In genomic region chr12:25332143-25332542, GRCh38 we compare ENCODE assay signal across 11 cellular contexts.
DNase-seq lines count a peak whose midpoint lies in the region; ATAC-seq, FAIRE-seq and TF ChIP-seq lines count a peak whose summit lies in the region.
"Had no signal": no experiment of that assay in that cellular context is flagged by ENCODE, and none has a peak within 500 bp of the region (broad histone marks: within the 10 kb centered on the region; RNA-seq: fewer than 3 reads in every experiment).

No MANE protein-coding gene starts in this region.

- H3K9me3 ChIP-seq in K562 (replicated peaks; ENCODE audit: control insufficient read depth, insufficient read depth, low read depth, low read length) = no peaks in the 10 kb centered on the region

- H3K9me1 ChIP-seq in K562 (ENCODE audit: control insufficient read depth, insufficient read depth, low read length) = no peaks in the 10 kb centered on the region

- in situ Hi-C loops in K562 (cut with MboI) = no loop called here

- H3K4me3 ChIP-seq in K562 = no peak overlapping the region
- H3K4me3 ChIP-seq: GM23248 had no signal

- no peak for TF ChIP-seq RAD21 in K562 (CRISPR knock-in tag; conservative IDR thresholded peaks at IDR 0.05 in 1 of 2, IDR thresholded peaks at IDR 0.05 in 1 of 2)

- intact Hi-C loops in K562 (cut with micrococcal nuclease) = no loop called here

- no peaks in the 10 kb centered on the region for H4K20me1 ChIP-seq in K562 (replicated peaks; ENCODE audit: control insufficient read depth, insufficient read depth, low read length)

- no TSS peak for BruUV-seq in K562 (replicated peaks; lab: Mats Ljungman, UMichigan)

- no peak overlapping the region for H3K4me2 ChIP-seq in K562 (ENCODE audit: insufficient read depth, low read length)

- TF ChIP-seq CTCF in K562 (IDR thresholded peaks at IDR 0.05 in 2 of 3, conservative IDR thresholded peaks at IDR 0.05 in 1 of 3; ENCODE audit: insufficient read depth in 2 of 3, low read depth in 1 of 3, low read length in 3 of 3) = no peak

- no peak overlapping the region for H3K9ac ChIP-seq in K562 (ENCODE audit: insufficient read depth in 1 of 2, low read depth in 2 of 2, low read length in 2 of 2)
- H3K9ac ChIP-seq: GM23248 had no signal

- no peaks in the 10 kb centered on the region; a peak in 1 of 5 replicates for H3K27me3 ChIP-seq in K562 (ENCODE audit: control insufficient read depth in 2 of 2, insufficient read depth in 2 of 2, low read length in 2 of 2)

- TF ChIP-seq POLR2A in K562 (conservative IDR thresholded peaks at IDR 0.05) = no peak

- H3K4me1 ChIP-seq in K562 (replicated peaks in 1 of 2; ENCODE audit: control insufficient read depth in 2 of 2, insufficient read depth in 2 of 2, low read length in 2 of 2) = peaks cover 0 to 3% of the 10 kb centered on the region in 2 experiments; a peak in 1 of 5 replicates

- WGBS in K562 (ENCODE audit: insufficient coverage, low coverage, missing lambda C conversion rate) = 0% methylated on average over 3 of the region's 3 CpGs

- no peaks in the 10 kb centered on the region for H3K79me2 ChIP-seq in K562 (ENCODE audit: control insufficient read depth, insufficient read depth, low read length)

- ATAC-seq in GM19023 (IDR thresholded peaks at IDR 0.05; ENCODE audit: unreplicated experiment) (peak; percentile 83), GM21529 (IDR thresholded peaks at IDR 0.05; ENCODE audit: unreplicated experiment) (peak; percentile 81), HG03097 (IDR thresholded peaks at IDR 0.05; ENCODE audit: low FRiP score, unreplicated experiment) (peak; percentile 52), K562 (no peak)

- no peak overlapping the region for H2AFZ ChIP-seq in K562 (ENCODE audit: low read depth, low read length)
- H2AFZ ChIP-seq: GM23248 had no signal

- TF ChIP-seq EP300 in K562 (IDR thresholded peaks at IDR 0.05; ENCODE audit: low read length) = no peak

- CTCF ChIA-PET in K562 (lab: Yijun Ruan, JAX; ENCODE audit: low intra/inter-chr PET ratio) = no interaction called here

- no peak overlapping the region for H3K27ac ChIP-seq in K562 (ENCODE audit: extremely low read depth, low read depth, low read length)

- POLR2A ChIA-PET in K562 (lab: Yijun Ruan, JAX) = no interaction called here

- H3K36me3 ChIP-seq in K562 (ENCODE audit: control insufficient read depth, insufficient read depth, low read length) = no peaks in the 10 kb centered on the region

- DNase-seq in K562 (ENCODE audit: extremely low read depth in 1 of 4, low spot score in 3 of 4) = no peak
- DNase-seq in UCSD-AML1 (lab: John Stamatoyannopoulos, UW; ENCODE audit: unreplicated experiment) = no peak
- no peak for DNase-seq in EL
- no peak for DNase-seq in iPS-NIHi11 (ENCODE audit: low spot score)
- DNase-seq: activated CD8-positive, alpha-beta memory T cell treated with anti-CD3 and anti-CD28 coated beads, Interleukin-2, amount 50 U/mL, for 48 hours; GM23248; NCI-H69 had no signal

- FAIRE-seq in K562 (lab: Jason Lieb, UNC) = peak; percentile 60
- FAIRE-seq: bronchial epithelial cell had no signal

TF ChIP-seq in K562, 482 proteins besides CTCF, POLR2A, EP300 and RAD21:
- TF ChIP-seq KAT7 (CRISPR knock-in tag; IDR thresholded peaks at IDR 0.05; ENCODE audit: borderline replicate concordance) (no peak), PHB2 (IDR thresholded peaks at IDR 0.05; ENCODE audit: low read depth) (no peak), FOXK2 (conservative IDR thresholded peaks at IDR 0.05 in 1 of 2, IDR thresholded peaks at IDR 0.05 in 1 of 2; ENCODE audit: low read depth in 2 of 2) (no peak), ZNF699 (CRISPR knock-in tag; IDR thresholded peaks at IDR 0.05; ENCODE audit: insufficient replicate concordance) (no peak), HDAC3 (IDR thresholded peaks at IDR 0.05; ENCODE audit: borderline replicate concordance, partially characterized antibody) (no peak), C11orf30 (IDR thresholded peaks at IDR 0.05; ENCODE audit: low read depth) (no peak), TAF1 (IDR thresholded peaks at IDR 0.05; ENCODE audit: control insufficient read depth, extremely low read depth, insufficient read depth, low read length, severe bottlenecking) (no peak), E2F3 (CRISPR knock-in tag; IDR thresholded peaks at IDR 0.05) (no peak), SMAD4 (CRISPR knock-in tag; conservative IDR thresholded peaks at IDR 0.05) (no peak), EHMT2 (IDR thresholded peaks at IDR 0.05) (no peak), ZMIZ1 (IDR thresholded peaks at IDR 0.05; ENCODE audit: low read depth in 2 of 2, low read length in 2 of 2) (no peak), ZNF696 (CRISPR knock-in tag; conservative IDR thresholded peaks at IDR 0.05) (no peak), SMAD1 (IDR thresholded peaks at IDR 0.05; ENCODE audit: low read depth, low read length, partially characterized antibody) (no peak), ZNF740 (CRISPR knock-in tag; IDR thresholded peaks at IDR 0.05) (no peak), ZNF740 (tag; IDR thresholded peaks at IDR 0.05) (no peak), SIX5 (IDR thresholded peaks at IDR 0.05; ENCODE audit: borderline replicate concordance in 1 of 2, insufficient read depth in 1 of 2, low read depth in 1 of 2, low read length in 2 of 2) (no peak), HNRNPUL1 (IDR thresholded peaks at IDR 0.05; ENCODE audit: low read length) (no peak), TCFL5 (CRISPR knock-in tag; conservative IDR thresholded peaks at IDR 0.05) (no peak), ETV5 (CRISPR knock-in tag; IDR thresholded peaks at IDR 0.05; ENCODE audit: low read depth) (no peak), SMARCA5 (IDR thresholded peaks at IDR 0.05) (no peak)
